In the genomic region with DNA sequence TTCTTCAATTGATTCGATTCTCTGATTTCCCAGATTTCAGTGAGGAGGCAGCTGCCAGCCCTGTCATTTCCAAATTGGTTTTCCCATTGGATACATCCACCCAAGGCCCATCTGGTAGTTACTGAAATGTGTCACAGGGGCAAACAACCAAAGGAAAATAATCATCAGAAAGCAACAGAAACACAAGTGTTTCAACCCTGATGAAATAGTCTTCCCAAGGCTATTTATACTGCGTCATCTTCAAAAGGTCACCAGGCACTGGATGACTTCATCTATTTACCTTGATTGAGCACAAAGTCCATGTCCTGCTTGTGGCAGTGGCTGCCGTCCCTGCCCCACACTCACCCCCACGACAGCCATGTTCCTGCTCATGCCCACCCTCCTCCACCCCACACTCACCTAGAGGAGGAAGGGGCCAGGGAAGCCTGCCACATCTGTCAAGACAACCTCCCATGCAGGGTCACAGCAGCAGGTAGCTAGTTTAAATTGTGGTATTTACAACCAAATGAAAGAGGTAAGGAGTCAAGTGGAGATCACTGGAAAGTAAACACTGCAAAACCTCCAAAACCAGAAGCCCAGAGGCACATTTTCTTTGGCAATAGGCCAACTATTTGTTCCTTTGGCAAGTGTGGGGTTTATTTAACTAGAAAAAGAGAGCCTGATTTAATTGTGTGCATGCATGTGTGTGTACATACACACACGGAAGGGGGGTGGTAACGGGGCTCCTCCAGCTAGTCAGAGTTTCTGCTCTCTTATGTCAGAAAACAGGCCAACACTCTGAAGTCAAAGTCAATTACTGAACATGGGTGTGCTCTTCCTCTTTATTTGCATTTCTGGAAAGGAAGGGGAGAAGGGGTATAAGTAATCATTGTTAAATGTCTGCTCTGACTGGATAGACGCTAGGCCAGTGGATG, we compare ENCODE assay signal across 9 cellular contexts. TPM values are rescaled to one million over a fixed set of nuclear protein-coding genes. Genes with fewer than 3 reads are reported as not detected.
DNase-seq lines count a peak whose midpoint lies in the region; ATAC-seq and TF ChIP-seq lines count a peak whose summit lies in the region.
"Had no signal": no experiment of that assay in that cellular context is flagged by ENCODE, and none has a peak within 500 bp of the region (broad histone marks: within the 10 kb centered on the region; RNA-seq: fewer than 3 reads in every experiment).

No MANE protein-coding gene starts in this region.

- no peak overlapping the region for H3K4me2 ChIP-seq in mammary epithelial cell (ENCODE audit: insufficient read depth, low read depth, low read length)

- BruUV-seq in mammary epithelial cell (replicated peaks; lab: Mats Ljungman, UMichigan) = no TSS peak

- peaks cover 29% of the 10 kb centered on the region for H3K4me1 ChIP-seq in mammary epithelial cell (ENCODE audit: insufficient read depth, low read length)
- H3K4me1 ChIP-seq in sigmoid colon = peaks cover 0 to 20% (median 8%) of the 10 kb centered on the region in 4 donors

- no peak for TF ChIP-seq POLR2A in sigmoid colon (IDR thresholded peaks at IDR 0.05)

- dilution Hi-C loops in mammary epithelial cell (cut with HindIII; ENCODE audit: low sequenced_read_pairs) = no loop called here

- H3K27me3 Mint-ChIP-seq in activated CD8-positive, alpha-beta T cell treated with anti-CD3 and anti-CD28 coated beads, Interleukin-2, amount 10 ng/mL, durations not matched to agents 7 days and 5 days (ENCODE audit: low read depth) = peaks cover 2% of the 10 kb centered on the region

- no peaks in the 10 kb centered on the region for H3K36me3 ChIP-seq in mammary epithelial cell (ENCODE audit: insufficient read depth, low read length)
- no peaks in the 10 kb centered on the region for H3K36me3 ChIP-seq in sigmoid colon

- no peaks in the 10 kb centered on the region for H3K36me3 Mint-ChIP-seq in activated CD8-positive, alpha-beta T cell treated with anti-CD3 and anti-CD28 coated beads, Interleukin-2, amount 10 ng/mL, durations not matched to agents 7 days and 5 days (ENCODE audit: low read depth)
- H3K36me3 Mint-ChIP-seq: activated naive CD8-positive, alpha-beta T cell treated with anti-CD3 and anti-CD28 coated beads, Interleukin-2, amount 10 ng/mL, durations not matched to agents 7 days and 5 days had no signal

- no peaks in the 10 kb centered on the region for H3K79me2 ChIP-seq in mammary epithelial cell (ENCODE audit: insufficient read depth, low read length)

- H3K9ac ChIP-seq in mammary epithelial cell (ENCODE audit: insufficient read depth, low read length) = no peak overlapping the region

- H2AFZ ChIP-seq in mammary epithelial cell (ENCODE audit: low read depth, low read length) = no peak overlapping the region

- 23% methylated on average over 7 of the region's 7 CpGs for WGBS in mammary epithelial cell (ENCODE audit: low coverage, missing lambda C conversion rate)
- 19 to 56% methylated on average over 7 of the region's 7 CpGs for WGBS in sigmoid colon, 2 donors

- CTCF ChIA-PET in mammary epithelial cell (lab: Charles Lee; ENCODE audit: low non-redundant PET) = no interaction called here
- CTCF ChIA-PET in activated CD8-positive, alpha-beta T cell treated with anti-CD3 and anti-CD28 coated beads, Interleukin-2, amount 10 ng/mL, durations not matched to agents 7 days and 5 days (lab: Charles Lee) = no interaction called here

- in situ Hi-C loops in mammary epithelial cell (cut with MboI; ENCODE audit: low sequenced_read_pairs in 2 of 2) = no loop called here

- no peaks in the 10 kb centered on the region for H3K9me3 Mint-ChIP-seq in activated CD8-positive, alpha-beta T cell treated with anti-CD3 and anti-CD28 coated beads, Interleukin-2, amount 10 ng/mL, durations not matched to agents 7 days and 5 days (ENCODE audit: insufficient read depth)
- H3K9me3 Mint-ChIP-seq: activated naive CD8-positive, alpha-beta T cell treated with anti-CD3 and anti-CD28 coated beads, Interleukin-2, amount 10 ng/mL, durations not matched to agents 7 days and 5 days had no signal

- H3K4me3 ChIP-seq in mammary epithelial cell (replicated peaks in 1 of 3; ENCODE audit: insufficient read depth in 1 of 3, low read depth in 2 of 3, low read length in 3 of 3) = no peak overlapping the region
- no peak overlapping the region for H3K4me3 ChIP-seq in sigmoid colon

- no peak for TF ChIP-seq EP300 in sigmoid colon (IDR thresholded peaks at IDR 0.05)

- no peaks in the 10 kb centered on the region for H3K27me3 ChIP-seq in mammary epithelial cell (ENCODE audit: insufficient read depth, low read length)
- H3K27me3 ChIP-seq in sigmoid colon = no peaks in the 10 kb centered on the region

- intact Hi-C loops in mammary epithelial cell (cut with micrococcal nuclease) (loop anchor here (10.0 kb wide), 1 partner anchor 197 kb away; no protein-coding TSS in a partner anchor), sigmoid colon (cut with DNase I) (loop anchor here (10.0 kb wide), 2 partner anchors 237 to 317 kb away; no protein-coding TSS in a partner anchor)

- ATAC-seq in GM19397 (IDR thresholded peaks at IDR 0.05; ENCODE audit: unreplicated experiment) = no peak
- ATAC-seq in HG02610 (IDR thresholded peaks at IDR 0.05; ENCODE audit: unreplicated experiment) = no peak
- no peak for ATAC-seq in activated CD8-positive, alpha-beta T cell treated with anti-CD3 and anti-CD28 coated beads, Interleukin-2, amount 10 ng/mL, durations not matched to agents 7 days and 5 days

- no peak overlapping the region for H3K27ac Mint-ChIP-seq in activated CD8-positive, alpha-beta T cell treated with anti-CD3 and anti-CD28 coated beads, Interleukin-2, amount 10 ng/mL, durations not matched to agents 7 days and 5 days
- H3K27ac Mint-ChIP-seq: activated naive CD8-positive, alpha-beta T cell treated with anti-CD3 and anti-CD28 coated beads, Interleukin-2, amount 10 ng/mL, durations not matched to agents 7 days and 5 days had no signal

- H4K20me1 ChIP-seq in mammary epithelial cell (ENCODE audit: insufficient read depth, low read length) = no peaks in the 10 kb centered on the region

- H3K4me3 Mint-ChIP-seq in activated CD8-positive, alpha-beta T cell treated with anti-CD3 and anti-CD28 coated beads, Interleukin-2, amount 10 ng/mL, durations not matched to agents 7 days and 5 days = no peak overlapping the region
- H3K4me3 Mint-ChIP-seq: activated naive CD8-positive, alpha-beta T cell treated with anti-CD3 and anti-CD28 coated beads, Interleukin-2, amount 10 ng/mL, durations not matched to agents 7 days and 5 days had no signal

- POLR2A ChIA-PET in activated CD8-positive, alpha-beta T cell treated with anti-CD3 and anti-CD28 coated beads, Interleukin-2, amount 10 ng/mL, durations not matched to agents 7 days and 5 days (lab: Charles Lee) = no interaction called here

- H3K9me3 ChIP-seq in mammary epithelial cell (replicated peaks; ENCODE audit: insufficient read depth, low read length) = no peaks in the 10 kb centered on the region
- H3K9me3 ChIP-seq in sigmoid colon = no peaks in the 10 kb centered on the region

- TF ChIP-seq CTCF in mammary epithelial cell (conservative IDR thresholded peaks at IDR 0.05 in 1 of 2, IDR thresholded peaks at IDR 0.05 in 1 of 2; ENCODE audit: extremely low read depth in 1 of 2, insufficient read depth in 1 of 2, low read depth in 1 of 2, low read length in 2 of 2) (no peak), sigmoid colon (IDR thresholded peaks at IDR 0.05) (no peak)

- DNase-seq in HT-29 (ENCODE audit: low spot score) (peak; percentile 90), NCI-H2227 (lab: John Stamatoyannopoulos, UW; ENCODE audit: unreplicated experiment) (peak; percentile 75), mammary epithelial cell (peak; percentile 72), pons (ENCODE audit: low spot score) (peak; percentile 28), sigmoid colon (no peak)
- no peak for DNase-seq in activated CD8-positive, alpha-beta T cell treated with anti-CD3 and anti-CD28 coated beads, Interleukin-2, amount 10 ng/mL, durations not matched to agents 7 days and 5 days
- DNase-seq: activated naive CD8-positive, alpha-beta T cell treated with anti-CD3 and anti-CD28 coated beads, Interleukin-2, amount 10 ng/mL, durations not matched to agents 7 days and 5 days had no signal

- H3K27ac ChIP-seq in mammary epithelial cell (ENCODE audit: insufficient read depth, low read depth, low read length) = no peak overlapping the region
- peak overlapping the region in 1 of 4 donors; percentile 8 for H3K27ac ChIP-seq in sigmoid colon

- no peaks in the 10 kb centered on the region for H3K4me1 Mint-ChIP-seq in activated CD8-positive, alpha-beta T cell treated with anti-CD3 and anti-CD28 coated beads, Interleukin-2, amount 10 ng/mL, durations not matched to agents 7 days and 5 days (ENCODE audit: low read depth)
- H3K4me1 Mint-ChIP-seq: activated naive CD8-positive, alpha-beta T cell treated with anti-CD3 and anti-CD28 coated beads, Interleukin-2, amount 10 ng/mL, durations not matched to agents 7 days and 5 days had no signal

RNA-seq across cellular contexts. Expression of a gene that starts 49.5 kb away (rescaled TPM):
- total RNA-seq in HT-29 (2014; rRNA removed; shearing (Covaris generic)) = 47.3 and 53.4 TPM in 2 replicates
- 10 to 100 TPM; 46.5 to 59.2 TPM for total RNA-seq in mammary epithelial cell
- 25.9 TPM for polyA plus RNA-seq in mammary epithelial cell
- 16.5 TPM for polyA minus RNA-seq in mammary epithelial cell
- 10 to 100 TPM; 41.8 to 54.2 (median 50.6) TPM for total RNA-seq in sigmoid colon
- polyA plus RNA-seq in sigmoid colon = 10 to 100 TPM; 35.8 to 83.7 (median 54.7) TPM
- total RNA-seq in activated CD8-positive, alpha-beta T cell treated with anti-CD3 and anti-CD28 coated beads, Interleukin-2, amount 10 ng/mL, durations not matched to agents 7 days and 5 days = 10 to 100 TPM; 40.4 to 41.7 TPM

Comparison
In these comparisons a context has a peak if more than half of its experiments do, and no peak if none do; other contexts are left out.
1. DNase-seq: peak in HT-29 (single experiment), NCI-H2227 (single experiment), mammary epithelial cell (single experiment) and pons (single experiment); none in sigmoid colon (single experiment) and activated CD8-positive, alpha-beta T cell treated with anti-CD3 and anti-CD28 coated beads, Interleukin-2, amount 10 ng/mL, durations not matched to agents 7 days and 5 days (single experiment).